11 cellular contexts compared by ENCODE assay signal in the genomic region with DNA sequence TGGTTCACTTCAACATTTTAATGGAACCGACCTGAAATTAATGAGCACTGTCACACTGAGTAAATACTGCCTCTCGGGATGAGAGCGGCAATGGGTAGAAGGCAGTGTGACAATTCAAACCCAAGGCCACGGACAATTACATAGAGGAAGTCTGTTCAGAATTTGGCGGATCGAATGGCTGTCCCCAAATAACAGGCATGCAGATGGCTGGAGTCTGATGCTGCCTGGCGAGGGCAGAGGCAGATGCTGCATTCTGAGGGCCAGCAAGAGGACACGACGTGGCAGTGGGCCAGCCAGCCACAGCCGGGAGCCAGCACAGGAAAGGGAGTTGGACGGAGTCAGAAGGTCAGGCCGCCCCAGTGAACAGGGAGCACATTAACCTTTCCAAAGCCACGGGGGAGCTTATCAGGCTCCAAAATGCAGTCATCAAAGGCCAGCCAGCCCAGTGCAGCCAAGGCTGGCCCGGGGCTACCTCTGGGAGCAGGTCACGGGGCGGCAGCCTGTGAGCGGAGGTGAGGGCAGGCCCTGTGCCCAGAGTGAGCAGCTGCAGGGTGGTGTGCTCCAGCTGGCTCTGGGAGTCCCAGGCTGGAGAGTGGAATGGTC.
DNase-seq lines count a peak whose midpoint lies in the region; ATAC-seq and TF ChIP-seq lines count a peak whose summit lies in the region.
"Had no signal": no experiment of that assay in that cellular context is flagged by ENCODE, and none has a peak within 500 bp of the region (broad histone marks: within the 10 kb centered on the region; RNA-seq: fewer than 3 reads in every experiment).

No MANE protein-coding gene starts in this region.

- no peaks in the 10 kb centered on the region for H3K36me3 ChIP-seq in colonic mucosa
- H3K36me3 ChIP-seq: cardiac muscle cell had no signal

- no peaks in the 10 kb centered on the region for H3K27me3 ChIP-seq in colonic mucosa
- H3K27me3 ChIP-seq: cardiac muscle cell had no signal

- no peaks in the 10 kb centered on the region for H3K4me1 ChIP-seq in colonic mucosa

- no peaks in the 10 kb centered on the region for H3K9me3 ChIP-seq in colonic mucosa

- DNase-seq in colonic mucosa (peak; percentile 28), lung microvascular endothelial cell (ENCODE audit: low read depth in 2 of 2) (peak; percentile 57 to 67), substantia nigra (lab: John Stamatoyannopoulos, UW) (peak in 36 of 49 donors; percentile 8 to 85 (median 30)), KG1 (lab: John Stamatoyannopoulos, UW) (no peak)
- DNase-seq: Calu3, HFFc6 had no signal

- no peak overlapping the region for H3K4me3 ChIP-seq in colonic mucosa
- H3K4me3 ChIP-seq: cardiac muscle cell had no signal

- H3K27ac ChIP-seq in colonic mucosa (no peak overlapping the region), substantia nigra (ENCODE audit: low read depth, low read length, poor library complexity, severe bottlenecking) (no peak overlapping the region)
- H3K27ac ChIP-seq: cardiac muscle cell had no signal

- intact Hi-C loops in colonic mucosa (cut with DNase I): no loop called here

- ATAC-seq in HG03571 (IDR thresholded peaks at IDR 0.05; ENCODE audit: unreplicated experiment) (no peak), GM18909 (IDR thresholded peaks at IDR 0.05; ENCODE audit: poor library complexity, unreplicated experiment) (no peak), GM19467 (IDR thresholded peaks at IDR 0.05; ENCODE audit: unreplicated experiment) (no peak)

- TF ChIP-seq RAD21 in Ishikawa (IDR thresholded peaks at IDR 0.05; ENCODE audit: low read depth): peak; percentile 46

- TF ChIP-seq CTCF in colonic mucosa (IDR thresholded peaks at IDR 0.05): no peak

- H3K9ac ChIP-seq in colonic mucosa (ENCODE audit: low read depth in 2 of 2, low read length in 2 of 2): no peak overlapping the region

- TF ChIP-seq EP300 in Ishikawa (IDR thresholded peaks at IDR 0.05; ENCODE audit: borderline replicate concordance): peak; percentile 100

TF ChIP-seq in Ishikawa, 13 proteins besides CTCF, POLR2A, EP300 and RAD21:
- TF ChIP-seq TCF12 (IDR thresholded peaks at IDR 0.05; ENCODE audit: low read depth) (peak; percentile 100), ZBTB7A (IDR thresholded peaks at IDR 0.05; ENCODE audit: low read depth) (no peak), YY1 (IDR thresholded peaks at IDR 0.05; ENCODE audit: low read depth) (peak; percentile 41; the same call in 1 of the 2 replicates), CREB1 (IDR thresholded peaks at IDR 0.05; ENCODE audit: low read depth) (no peak), NFIC (IDR thresholded peaks at IDR 0.05) (peak; percentile 100), TEAD4 (IDR thresholded peaks at IDR 0.05) (peak; percentile 98), FOXM1 (IDR thresholded peaks at IDR 0.05; ENCODE audit: borderline replicate concordance, low read depth) (peak; percentile 99), CEBPB (IDR thresholded peaks at IDR 0.05) (peak; percentile 71; the same call in 1 of the 2 replicates), EGR1 (IDR thresholded peaks at IDR 0.05) (no peak), TAF1 (IDR thresholded peaks at IDR 0.05; ENCODE audit: low read depth) (no peak)
- TF ChIP-seq, protein P1, sequence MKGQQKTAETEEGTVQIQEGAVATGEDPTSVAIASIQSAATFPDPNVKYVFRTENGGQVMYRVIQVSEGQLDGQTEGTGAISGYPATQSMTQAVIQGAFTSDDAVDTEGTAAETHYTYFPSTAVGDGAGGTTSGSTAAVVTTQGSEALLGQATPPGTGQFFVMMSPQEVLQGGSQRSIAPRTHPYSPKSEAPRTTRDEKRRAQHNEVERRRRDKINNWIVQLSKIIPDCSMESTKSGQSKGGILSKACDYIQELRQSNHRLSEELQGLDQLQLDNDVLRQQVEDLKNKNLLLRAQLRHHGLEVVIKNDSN (IDR thresholded peaks at IDR 0.05): peak; percentile 62
- TF ChIP-seq, protein P2, sequence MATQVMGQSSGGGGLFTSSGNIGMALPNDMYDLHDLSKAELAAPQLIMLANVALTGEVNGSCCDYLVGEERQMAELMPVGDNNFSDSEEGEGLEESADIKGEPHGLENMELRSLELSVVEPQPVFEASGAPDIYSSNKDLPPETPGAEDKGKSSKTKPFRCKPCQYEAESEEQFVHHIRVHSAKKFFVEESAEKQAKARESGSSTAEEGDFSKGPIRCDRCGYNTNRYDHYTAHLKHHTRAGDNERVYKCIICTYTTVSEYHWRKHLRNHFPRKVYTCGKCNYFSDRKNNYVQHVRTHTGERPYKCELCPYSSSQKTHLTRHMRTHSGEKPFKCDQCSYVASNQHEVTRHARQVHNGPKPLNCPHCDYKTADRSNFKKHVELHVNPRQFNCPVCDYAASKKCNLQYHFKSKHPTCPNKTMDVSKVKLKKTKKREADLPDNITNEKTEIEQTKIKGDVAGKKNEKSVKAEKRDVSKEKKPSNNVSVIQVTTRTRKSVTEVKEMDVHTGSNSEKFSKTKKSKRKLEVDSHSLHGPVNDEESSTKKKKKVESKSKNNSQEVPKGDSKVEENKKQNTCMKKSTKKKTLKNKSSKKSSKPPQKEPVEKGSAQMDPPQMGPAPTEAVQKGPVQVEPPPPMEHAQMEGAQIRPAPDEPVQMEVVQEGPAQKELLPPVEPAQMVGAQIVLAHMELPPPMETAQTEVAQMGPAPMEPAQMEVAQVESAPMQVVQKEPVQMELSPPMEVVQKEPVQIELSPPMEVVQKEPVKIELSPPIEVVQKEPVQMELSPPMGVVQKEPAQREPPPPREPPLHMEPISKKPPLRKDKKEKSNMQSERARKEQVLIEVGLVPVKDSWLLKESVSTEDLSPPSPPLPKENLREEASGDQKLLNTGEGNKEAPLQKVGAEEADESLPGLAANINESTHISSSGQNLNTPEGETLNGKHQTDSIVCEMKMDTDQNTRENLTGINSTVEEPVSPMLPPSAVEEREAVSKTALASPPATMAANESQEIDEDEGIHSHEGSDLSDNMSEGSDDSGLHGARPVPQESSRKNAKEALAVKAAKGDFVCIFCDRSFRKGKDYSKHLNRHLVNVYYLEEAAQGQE (IDR thresholded peaks at IDR 0.05; ENCODE audit: low read depth): no peak
- TF ChIP-seq, protein P3, sequence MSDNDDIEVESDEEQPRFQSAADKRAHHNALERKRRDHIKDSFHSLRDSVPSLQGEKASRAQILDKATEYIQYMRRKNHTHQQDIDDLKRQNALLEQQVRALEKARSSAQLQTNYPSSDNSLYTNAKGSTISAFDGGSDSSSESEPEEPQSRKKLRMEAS (IDR thresholded peaks at IDR 0.05): peak; percentile 77
